26 cellular contexts compared by ENCODE assay signal in the genomic region with DNA sequence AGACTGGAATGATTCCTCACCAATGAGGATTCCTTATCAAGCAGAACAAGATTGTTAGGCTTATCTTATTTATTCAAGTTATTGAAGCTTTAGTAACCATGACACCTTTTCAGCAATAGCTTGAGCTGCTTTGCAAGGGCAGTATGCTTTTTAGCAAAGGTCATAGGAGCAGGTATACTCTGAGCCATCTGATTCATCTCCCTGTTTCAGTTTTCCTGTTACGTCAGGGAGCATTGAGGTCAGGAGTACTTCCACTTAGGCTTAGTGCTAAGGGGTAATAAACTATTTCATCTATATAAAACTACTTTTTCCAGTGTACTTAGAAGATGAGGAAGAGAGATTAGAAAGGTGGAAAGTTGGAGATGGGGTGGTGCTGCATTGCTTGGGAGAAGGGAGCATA. TPM values are rescaled to one million over a fixed set of nuclear protein-coding genes. Genes with fewer than 3 reads are reported as not detected.
DNase-seq lines count a peak whose midpoint lies in the region; ATAC-seq and TF ChIP-seq lines count a peak whose summit lies in the region.
"Had no signal": no experiment of that assay in that cellular context is flagged by ENCODE, and none has a peak within 500 bp of the region (broad histone marks: within the 10 kb centered on the region; RNA-seq: fewer than 3 reads in every experiment).

No MANE protein-coding gene starts in this region.

- H3K27ac Mint-ChIP-seq in CD8-positive, alpha-beta T cell = peak overlapping the region; percentile 80
- H3K27ac Mint-ChIP-seq in IgD-negative memory B cell (peak overlapping the region in 2 of 3 donors; percentile 41 to 80), chondrocyte (ENCODE audit: unreplicated experiment) (peak overlapping the region; percentile 36), memory B cell (peak overlapping the region; percentile 47)
- H3K27ac Mint-ChIP-seq: GM23338 had no signal

- ATAC-seq in CD8-positive, alpha-beta T cell = no peak
- ATAC-seq in memory B cell (ENCODE audit: low read depth) (no peak), HG02642 (IDR thresholded peaks at IDR 0.05; ENCODE audit: poor library complexity, unreplicated experiment) (no peak)
- ATAC-seq: gastrocnemius medialis, GM23338, PC-3, upper lobe of right lung had no signal

- no peak for DNase-seq in CD8-positive, alpha-beta T cell
- DNase-seq in chondrocyte (ENCODE audit: low spot score) = no peak
- DNase-seq in memory B cell (ENCODE audit: low spot score in 2 of 2) = no peak
- DNase-seq in amniotic stem cell (lab: John Stamatoyannopoulos, UW) = no peak
- DNase-seq in mesenteric fat pad (ENCODE audit: low spot score) = no peak
- DNase-seq in brain microvascular endothelial cell = no peak
- DNase-seq: activated CD4-positive, alpha-beta T cell treated with anti-CD3 and anti-CD28 coated beads for 1 hour; DMS79 treated with DMSO at 0.1 percent for 48 hours; esophagus squamous epithelium; gastrocnemius medialis; hippocampal formation; KG1; NCI-H1436 treated with DMSO at 0.1 percent for 48 hours; NCI-H2107; NCI-H446 treated with DMSO at 0.1 percent for 48 hours; nucleus accumbens; PC-3; psoas muscle; Right ventricle myocardium superior; stimulated activated CD8-positive, alpha-beta memory T cell treated with anti-CD3 and anti-CD28 coated beads, Interleukin-4, amount 100 ng/mL, for 48 hours; substantia nigra; upper lobe of right lung had no signal

- CTCF ChIA-PET in CD8-positive, alpha-beta T cell (lab: Charles Lee) = no interaction called here

- in situ Hi-C loops in brain microvascular endothelial cell (cut with HindIII; ENCODE audit: low pct_ligation_motif_present, low sequenced_read_pairs) = no loop called here

- H3K9me3 ChIP-seq in CD8-positive, alpha-beta T cell (ENCODE audit: low read length) = no peaks in the 10 kb centered on the region
- H3K9me3 ChIP-seq: esophagus squamous epithelium, gastrocnemius medialis, psoas muscle, upper lobe of right lung had no signal

- no peak overlapping the region for H3K4me3 ChIP-seq in CD8-positive, alpha-beta T cell (ENCODE audit: low read depth, low read length)
- H3K4me3 ChIP-seq in brain microvascular endothelial cell (ENCODE audit: low read depth, low read length) = no peak overlapping the region
- H3K4me3 ChIP-seq: esophagus squamous epithelium, gastrocnemius medialis, GM23338, psoas muscle, upper lobe of right lung had no signal

- POLR2A ChIA-PET in CD8-positive, alpha-beta T cell (lab: Charles Lee) = no interaction called here

- no peaks in the 10 kb centered on the region for H3K27me3 ChIP-seq in CD8-positive, alpha-beta T cell (ENCODE audit: insufficient read depth, low read length)
- H3K27me3 ChIP-seq in brain microvascular endothelial cell (replicated peaks) = no peaks in the 10 kb centered on the region
- H3K27me3 ChIP-seq: esophagus squamous epithelium, gastrocnemius medialis, upper lobe of right lung had no signal

- H3K36me3 Mint-ChIP-seq in CD8-positive, alpha-beta T cell = peaks cover 69% of the 10 kb centered on the region
- peaks cover 5% of the 10 kb centered on the region for H3K36me3 Mint-ChIP-seq in IgD-negative memory B cell
- peaks cover 17% of the 10 kb centered on the region for H3K36me3 Mint-ChIP-seq in chondrocyte (ENCODE audit: low read depth)
- H3K36me3 Mint-ChIP-seq in memory B cell = peaks cover 22% of the 10 kb centered on the region

- H3K4me1 ChIP-seq in CD8-positive, alpha-beta T cell (ENCODE audit: insufficient read depth, low read length) = peaks cover 51% of the 10 kb centered on the region

- intact Hi-C loops in CD8-positive, alpha-beta T cell (cut with DNase I, micrococcal nuclease) = no loop called here

- H3K4me3 Mint-ChIP-seq in CD8-positive, alpha-beta T cell = no peak overlapping the region
- peak overlapping the region in 1 of 4 donors; percentile 63 for H3K4me3 Mint-ChIP-seq in IgD-negative memory B cell
- H3K4me3 Mint-ChIP-seq in chondrocyte (ENCODE audit: unreplicated experiment) = no peak overlapping the region
- H3K4me3 Mint-ChIP-seq in memory B cell = no peak overlapping the region
- H3K4me3 Mint-ChIP-seq: brain, GM23338 had no signal

- no peaks in the 10 kb centered on the region for H3K9me3 Mint-ChIP-seq in CD8-positive, alpha-beta T cell
- H3K9me3 Mint-ChIP-seq in IgD-negative memory B cell (no peaks in the 10 kb centered on the region), chondrocyte (ENCODE audit: low read depth) (no peaks in the 10 kb centered on the region), memory B cell (no peaks in the 10 kb centered on the region)
- H3K9me3 Mint-ChIP-seq: brain, GM23338 had no signal

- no peak overlapping the region for H3K27ac ChIP-seq in CD8-positive, alpha-beta T cell (ENCODE audit: low read depth, low read length)
- H3K27ac ChIP-seq in brain microvascular endothelial cell = no peak overlapping the region
- H3K27ac ChIP-seq: esophagus squamous epithelium, gastrocnemius medialis, psoas muscle, upper lobe of right lung had no signal

- peaks cover 34% of the 10 kb centered on the region for H3K36me3 ChIP-seq in CD8-positive, alpha-beta T cell (ENCODE audit: insufficient read depth, low read length)
- peaks cover 54% of the 10 kb centered on the region for H3K36me3 ChIP-seq in brain microvascular endothelial cell (replicated peaks)

- TF ChIP-seq CTCF in CD8-positive, alpha-beta T cell (IDR thresholded peaks at IDR 0.05) = no peak
- TF ChIP-seq CTCF in chondrocyte (IDR thresholded peaks at IDR 0.05) = no peak
- TF ChIP-seq CTCF in brain microvascular endothelial cell (IDR thresholded peaks at IDR 0.05; ENCODE audit: low read depth, low read length, missing control alignments) = no peak

- no peaks in the 10 kb centered on the region for H3K27me3 Mint-ChIP-seq in CD8-positive, alpha-beta T cell (ENCODE audit: low read depth)
- H3K27me3 Mint-ChIP-seq in IgD-negative memory B cell (no peaks in the 10 kb centered on the region), chondrocyte (ENCODE audit: low read depth) (no peaks in the 10 kb centered on the region), memory B cell (no peaks in the 10 kb centered on the region)
- H3K27me3 Mint-ChIP-seq: brain had no signal

- H3K4me1 Mint-ChIP-seq in CD8-positive, alpha-beta T cell (ENCODE audit: low read depth) = peaks cover 64% of the 10 kb centered on the region
- H3K4me1 Mint-ChIP-seq in IgD-negative memory B cell = peaks cover 37 to 47% (median 44%) of the 10 kb centered on the region in 3 donors
- peaks cover 27% of the 10 kb centered on the region for H3K4me1 Mint-ChIP-seq in chondrocyte (ENCODE audit: low read depth)
- H3K4me1 Mint-ChIP-seq in memory B cell = peaks cover 32% of the 10 kb centered on the region
- H3K4me1 Mint-ChIP-seq: GM23338 had no signal

RNA-seq across cellular contexts. Expression of a gene that starts 17.7 kb away (rescaled TPM):
- 10 to 100 TPM; 11.4 to 12.7 TPM for total RNA-seq in CD8-positive, alpha-beta T cell
- 6.0 TPM for polyA plus RNA-seq in IgD-negative memory B cell
- total RNA-seq in chondrocyte (10.4 to 12.9 TPM (median 11.4 TPM) in 3 replicates), mesenteric fat pad (9.2 TPM)

RNA-seq across cellular contexts. Expression of a gene that starts 18.9 kb away (rescaled TPM):
- total RNA-seq in CD8-positive, alpha-beta T cell = 10 to 100 TPM; 95.5 to 97.4 TPM
- 47.4 TPM for polyA plus RNA-seq in IgD-negative memory B cell
- 36.4 to 42.4 TPM (median 39.7 TPM) in 3 replicates for total RNA-seq in chondrocyte
- 51.7 TPM for total RNA-seq in mesenteric fat pad
